In genomic region chr5:52893105-52893504, GRCh38 we compare ENCODE assay signal across 12 cellular contexts.
DNase-seq lines count a peak whose midpoint lies in the region; ATAC-seq, FAIRE-seq and TF ChIP-seq lines count a peak whose summit lies in the region.
"Had no signal": no experiment of that assay in that cellular context is flagged by ENCODE, and none has a peak within 500 bp of the region (broad histone marks: within the 10 kb centered on the region; RNA-seq: fewer than 3 reads in every experiment).

No MANE protein-coding gene starts in this region.

- H3K27ac ChIP-seq in smooth muscle cell (ENCODE audit: low read depth) = peak overlapping the region; percentile 65

- H3K79me2 ChIP-seq in smooth muscle cell (ENCODE audit: low read depth) = peaks cover 5% of the 10 kb centered on the region

- TF ChIP-seq CTCF in bronchial epithelial cell (IDR thresholded peaks at IDR 0.05; ENCODE audit: insufficient read depth, low read length, severe bottlenecking) (no peak), smooth muscle cell (IDR thresholded peaks at IDR 0.05; ENCODE audit: borderline replicate concordance, insufficient read depth, poor library complexity, severe bottlenecking) (no peak)

- H4K20me1 ChIP-seq in smooth muscle cell (ENCODE audit: low read depth) = no peaks in the 10 kb centered on the region

- no peak overlapping the region for H2AFZ ChIP-seq in smooth muscle cell (ENCODE audit: low read depth)

- H3K4me2 ChIP-seq in smooth muscle cell = peak overlapping the region; percentile 10

- no peak overlapping the region for H3K9ac ChIP-seq in smooth muscle cell (ENCODE audit: low read depth)

- H3K9me3 ChIP-seq in smooth muscle cell (replicated peaks; ENCODE audit: low read depth) = no peaks in the 10 kb centered on the region

- DNase-seq in HCEC 1CT = peak; percentile 85
- peak; percentile 71 for DNase-seq in bronchial epithelial cell (ENCODE audit: low read depth)
- DNase-seq in iris pigment epithelial cell (ENCODE audit: low read depth) = peak; percentile 86
- no peak for DNase-seq in smooth muscle cell (lab: John Stamatoyannopoulos, UW; ENCODE audit: unreplicated experiment)
- DNase-seq in activated naive CD4-positive, alpha-beta T cell treated with anti-CD3 and anti-CD28 coated beads, Interleukin-2, amount 50 U/mL, for 16 hours = no peak
- no peak for DNase-seq in SHP77 treated with DMSO at 0.1 percent for 48 hours (lab: John Stamatoyannopoulos, UW)
- DNase-seq in cerebellar cortex (ENCODE audit: low spot score) = no peak
- DNase-seq: activated CD4-positive, alpha-beta memory T cell treated with anti-CD3 and anti-CD28 coated beads for 36 hours; naive B cell; NCI-H510A treated with DMSO at 0.1 percent for 48 hours; stimulated activated CD4-positive, alpha-beta T cell treated with anti-CD3 and anti-CD28 coated beads, Interleukin-4, amount 100 ng/mL, for 24 hours had no signal

- no peaks in the 10 kb centered on the region for H3K36me3 ChIP-seq in bronchial epithelial cell (ENCODE audit: control insufficient read depth, insufficient read depth, low read length)
- H3K36me3 ChIP-seq in smooth muscle cell (ENCODE audit: low read depth) = peaks cover 12% of the 10 kb centered on the region

- H3K27me3 ChIP-seq in bronchial epithelial cell (ENCODE audit: control insufficient read depth, insufficient read depth, low read length) (no peaks in the 10 kb centered on the region), smooth muscle cell (ENCODE audit: low read depth) (no peaks in the 10 kb centered on the region)

- FAIRE-seq in bronchial epithelial cell (lab: Jason Lieb, UNC) = no peak

- peaks cover 12% of the 10 kb centered on the region for H3K4me1 ChIP-seq in smooth muscle cell (ENCODE audit: low read depth)

- H3K4me3 ChIP-seq in bronchial epithelial cell (ENCODE audit: low read depth, low read length) (no peak overlapping the region), smooth muscle cell (no peak overlapping the region)

- peaks cover 13% of the 10 kb centered on the region for H3F3A ChIP-seq in smooth muscle cell (ENCODE audit: low read depth)

- no peak for ATAC-seq in HG03342 (IDR thresholded peaks at IDR 0.05; ENCODE audit: unreplicated experiment)

Comparison
In these comparisons a context has a peak if more than half of its experiments do, and no peak if none do; other contexts are left out.
1. DNase-seq: peak in HCEC 1CT (single experiment), bronchial epithelial cell (single experiment) and iris pigment epithelial cell (single experiment); none in smooth muscle cell (single experiment), activated naive CD4-positive, alpha-beta T cell treated with anti-CD3 and anti-CD28 coated beads, Interleukin-2, amount 50 U/mL, for 16 hours (single experiment), SHP77 treated with DMSO at 0.1 percent for 48 hours (single experiment) and cerebellar cortex (single experiment).